Comparison of ENCODE assay signal across 19 cellular contexts in genomic region chr22:49494555-49494954, GRCh38.
DNase-seq lines count a peak whose midpoint lies in the region; ATAC-seq and TF ChIP-seq lines count a peak whose summit lies in the region.
"Had no signal": no experiment of that assay in that cellular context is flagged by ENCODE, and none has a peak within 500 bp of the region (broad histone marks: within the 10 kb centered on the region; RNA-seq: fewer than 3 reads in every experiment).

No MANE protein-coding gene starts in this region.

- H3K27ac Mint-ChIP-seq in osteocyte (ENCODE audit: unreplicated experiment) (no peak overlapping the region), immature natural killer cell (no peak overlapping the region), T-cell (no peak overlapping the region)
- H3K27ac Mint-ChIP-seq: B cell; CD4-positive, alpha-beta T cell; CD8-positive, alpha-beta T cell had no signal

- no peak overlapping the region for H3K4me3 ChIP-seq in coronary artery
- H3K4me3 ChIP-seq: A549; BLaER1 treated with 17β-estradiol and CSF1 and Interleukin-3, amounts not matched to agents 10 nM and 100 nM had no signal

- CTCF ChIA-PET in T-cell (lab: Charles Lee): no interaction called here

- H3K27me3 Mint-ChIP-seq in osteocyte (ENCODE audit: unreplicated experiment) (no peaks in the 10 kb centered on the region), immature natural killer cell (ENCODE audit: low read depth in 3 of 3) (peaks cover 0 to 1% (median 0%) of the 10 kb centered on the region in 3 donors), T-cell (no peaks in the 10 kb centered on the region)
- H3K27me3 Mint-ChIP-seq: B cell; CD4-positive, alpha-beta T cell had no signal

- no peak overlapping the region for H3K27ac ChIP-seq in coronary artery
- H3K27ac ChIP-seq: 22Rv1; A549; BLaER1 treated with 17β-estradiol and CSF1 and Interleukin-3, amounts not matched to agents 10 nM and 100 nM; C4-2B had no signal

- POLR2A ChIA-PET in T-cell (lab: Charles Lee): no interaction called here

- H3K4me1 Mint-ChIP-seq in osteocyte (ENCODE audit: unreplicated experiment) (no peaks in the 10 kb centered on the region), immature natural killer cell (peaks cover 0 to 3% of the 10 kb centered on the region in 2 donors), T-cell (peaks cover 0 to 7% (median 0%) of the 10 kb centered on the region in 3 donors)
- H3K4me1 Mint-ChIP-seq: B cell had no signal

- DNase-seq in activated CD8-positive, alpha-beta memory T cell treated with anti-CD3 and anti-CD28 coated beads for 24 hours: peak; percentile 9
- no peak for DNase-seq in activated CD8-positive, alpha-beta memory T cell treated with anti-CD3 and anti-CD28 coated beads, Interleukin-2, amount 50 U/mL, for 48 hours
- DNase-seq in coronary artery (ENCODE audit: low spot score) (peak; percentile 59), mesenteric fat pad (ENCODE audit: low spot score) (peak; percentile 47), osteocyte (ENCODE audit: extremely low spot score, unreplicated experiment) (peak; percentile 69), immature natural killer cell (no peak), T-cell (no peak)
- DNase-seq: AML-193; Caco-2; Calu3; CD4-positive, alpha-beta T cell; DMS79 treated with DMSO at 0.1 percent for 48 hours; GF-D8 had no signal

- H3K4me3 Mint-ChIP-seq in osteocyte (ENCODE audit: unreplicated experiment): no peak overlapping the region
- H3K4me3 Mint-ChIP-seq in immature natural killer cell: no peak overlapping the region
- no peak overlapping the region for H3K4me3 Mint-ChIP-seq in T-cell
- H3K4me3 Mint-ChIP-seq: B cell; CD4-positive, alpha-beta T cell; CD8-positive, alpha-beta T cell had no signal

- H3K9me3 Mint-ChIP-seq in osteocyte (ENCODE audit: unreplicated experiment) (peaks cover 4% of the 10 kb centered on the region), immature natural killer cell (no peaks in the 10 kb centered on the region), T-cell (no peaks in the 10 kb centered on the region)
- H3K9me3 Mint-ChIP-seq: CD4-positive, alpha-beta T cell; CD8-positive, alpha-beta T cell had no signal

- TF ChIP-seq CTCF in coronary artery (IDR thresholded peaks at IDR 0.05) (no peak), osteocyte (IDR thresholded peaks at IDR 0.05) (no peak)

- no peak for ATAC-seq in T-cell (replicated peaks in 1 of 4)
- ATAC-seq: A549; CD8-positive, alpha-beta T cell had no signal

- H3K36me3 Mint-ChIP-seq in osteocyte (ENCODE audit: unreplicated experiment): no peaks in the 10 kb centered on the region
- H3K36me3 Mint-ChIP-seq in immature natural killer cell: no peaks in the 10 kb centered on the region
- no peaks in the 10 kb centered on the region for H3K36me3 Mint-ChIP-seq in T-cell
- H3K36me3 Mint-ChIP-seq: CD8-positive, alpha-beta T cell had no signal

Comparison
In these comparisons a context has a peak if more than half of its experiments do, and no peak if none do; other contexts are left out.
1. DNase-seq: peak in activated CD8-positive, alpha-beta memory T cell treated with anti-CD3 and anti-CD28 coated beads for 24 hours (single experiment), coronary artery (single experiment), mesenteric fat pad (single experiment) and osteocyte (single experiment); none in activated CD8-positive, alpha-beta memory T cell treated with anti-CD3 and anti-CD28 coated beads, Interleukin-2, amount 50 U/mL, for 48 hours (single experiment), immature natural killer cell (0 of 3) and T-cell (0 of 34).